Comparison of ENCODE assay signal across 15 cellular contexts in the genomic region with DNA sequence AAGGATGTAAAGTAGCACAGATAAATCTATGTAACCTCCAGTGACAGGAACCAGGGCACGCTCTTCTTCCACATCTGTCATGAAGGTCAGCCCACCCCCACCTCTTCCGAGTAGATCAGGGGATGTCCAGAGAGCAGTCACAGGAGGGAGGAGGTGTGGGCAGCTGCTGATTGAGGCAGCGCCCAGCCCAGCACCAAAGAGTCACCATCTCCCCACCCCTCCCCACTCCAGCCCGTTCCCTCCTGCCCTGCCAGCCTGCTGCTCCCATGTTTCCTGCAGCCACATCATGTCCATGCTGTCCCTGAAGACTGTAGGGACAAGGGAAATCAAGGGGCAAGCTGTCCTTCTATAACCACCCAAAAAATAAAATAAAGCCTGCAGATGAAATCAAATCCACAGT.
A peak's percentile ranks its signal among the peaks of the same experiment; 100 is the strongest.
DNase-seq lines count a peak whose midpoint lies in the region; ATAC-seq and TF ChIP-seq lines count a peak whose summit lies in the region.
"Had no signal": no experiment of that assay in that cellular context is flagged by ENCODE, and none has a peak within 500 bp of the region (broad histone marks: within the 10 kb centered on the region; RNA-seq: fewer than 3 reads in every experiment).

No MANE protein-coding gene starts in this region.

- peaks cover 2% of the 10 kb centered on the region for H3K4me1 ChIP-seq in right cardiac atrium (ENCODE audit: control insufficient read depth, insufficient read depth, low read length)
- H3K4me1 ChIP-seq: Caco-2 had no signal

- TF ChIP-seq CTCF in CD14-positive monocyte (IDR thresholded peaks at IDR 0.05): no peak

- 21% methylated on average over 4 of the region's 4 CpGs for WGBS in right cardiac atrium

- H3K4me3 ChIP-seq in right cardiac atrium (ENCODE audit: low read length): no peak overlapping the region
- H3K4me3 ChIP-seq: GM23248 had no signal

- no peaks in the 10 kb centered on the region for H3K27me3 ChIP-seq in right cardiac atrium (ENCODE audit: control insufficient read depth, insufficient read depth)

- no peaks in the 10 kb centered on the region for H3K9me3 ChIP-seq in right cardiac atrium (ENCODE audit: control insufficient read depth, low read length)
- H3K9me3 ChIP-seq: Caco-2 had no signal

- H3K27ac ChIP-seq in right cardiac atrium (ENCODE audit: low read length): no peak overlapping the region
- H3K27ac ChIP-seq: GM23248 had no signal

- intact Hi-C loops in Right ventricle myocardium superior (cut with DNase I): no loop called here
- intact Hi-C loops in cardiac septum (cut with DNase I): no loop called here
- intact Hi-C loops in left cardiac atrium (cut with DNase I): no loop called here
- intact Hi-C loops in right cardiac atrium (cut with DNase I): no loop called here
- intact Hi-C loops in CD14-positive monocyte (cut with micrococcal nuclease): no loop called here

- DNase-seq in Right ventricle myocardium superior (no peak), cardiac septum (ENCODE audit: low spot score) (no peak), left cardiac atrium (no peak), right cardiac atrium (no peak), CD14-positive monocyte (ENCODE audit: low spot score) (no peak), kidney glomerular epithelial cell (lab: John Stamatoyannopoulos, UW) (no peak)
- DNase-seq: C1 segment of cervical spinal cord; Caco-2; CD4-positive, CD25-positive, alpha-beta regulatory T cell; CD8-positive, alpha-beta T cell; DMS153; DND-41; GM23248; H7; HCEC 1CT had no signal

- H3K4me1 Mint-ChIP-seq in CD14-positive monocyte: peaks cover 13% of the 10 kb centered on the region
- H3K4me1 Mint-ChIP-seq: CD4-positive, CD25-positive, alpha-beta regulatory T cell had no signal

- no peak overlapping the region for H3K27ac Mint-ChIP-seq in CD14-positive monocyte
- H3K27ac Mint-ChIP-seq: CD4-positive, CD25-positive, alpha-beta regulatory T cell; CD8-positive, alpha-beta T cell had no signal

- no peak overlapping the region for H3K4me3 Mint-ChIP-seq in CD14-positive monocyte
- H3K4me3 Mint-ChIP-seq: CD4-positive, CD25-positive, alpha-beta regulatory T cell; CD8-positive, alpha-beta T cell had no signal

- no peaks in the 10 kb centered on the region for H3K36me3 Mint-ChIP-seq in CD14-positive monocyte
- H3K36me3 Mint-ChIP-seq: CD4-positive, CD25-positive, alpha-beta regulatory T cell; CD8-positive, alpha-beta T cell had no signal

- H3K27me3 Mint-ChIP-seq in CD14-positive monocyte (ENCODE audit: low read depth in 3 of 3): peaks cover 0 to 1% (median 0%) of the 10 kb centered on the region in 3 donors
- H3K27me3 Mint-ChIP-seq: CD4-positive, CD25-positive, alpha-beta regulatory T cell had no signal

- peaks cover 0 to 2% (median 0%) of the 10 kb centered on the region in 7 donors for H3K9me3 Mint-ChIP-seq in CD14-positive monocyte
- H3K9me3 Mint-ChIP-seq: CD8-positive, alpha-beta T cell had no signal

- ATAC-seq in Right ventricle myocardium superior (ENCODE audit: poor library complexity) (peak; percentile 65), left cardiac atrium (peak; percentile 48 to 67), right cardiac atrium (peak; percentile 50 to 60)
- ATAC-seq: CD8-positive, alpha-beta T cell had no signal
